In genomic region chr16:4113358-4114256, GRCh38 we compare ENCODE assay signal across 11 cellular contexts. TPM values are rescaled to one million over a fixed set of nuclear protein-coding genes. Genes with fewer than 3 reads are reported as not detected.
DNase-seq lines count a peak whose midpoint lies in the region; ATAC-seq and TF ChIP-seq lines count a peak whose summit lies in the region.
"Had no signal": no experiment of that assay in that cellular context is flagged by ENCODE, and none has a peak within 500 bp of the region (broad histone marks: within the 10 kb centered on the region; RNA-seq: fewer than 3 reads in every experiment).

No MANE protein-coding gene starts in this region.

- H3K27ac ChIP-seq in GM23338 (ENCODE audit: low read depth) = no peak overlapping the region
- H3K27ac ChIP-seq in Panc1 (ENCODE audit: low read length) = peak overlapping the region; percentile 94
- H3K27ac ChIP-seq in psoas muscle = peak overlapping the region; percentile 86
- H3K27ac ChIP-seq in testis = peak overlapping the region in 1 of 2 donors; percentile 0

- no peak overlapping the region for H3K27ac Mint-ChIP-seq in GM23338

- peaks cover 3% of the 10 kb centered on the region for H3K79me2 ChIP-seq in GM23338 (replicated peaks; ENCODE audit: insufficient read depth)

- CTCF ChIA-PET in Panc1 (lab: Charles Lee) = interaction anchor here (0.5 to 0.7 kb wide), 2 partner anchors 62 to 141 kb away, joined by 5 read pairs; no protein-coding TSS in a partner anchor

- 0 out of 2 replicates have a peak, but pooled peaks cover 5% of the 10 kb centered on the region for H3F3A ChIP-seq in GM23338 (replicated peaks; ENCODE audit: low read depth)

- peaks cover 22% of the 10 kb centered on the region; the same call in 1 of the 2 replicates for H3K4me1 ChIP-seq in GM23338 (ENCODE audit: insufficient read depth)
- H3K4me1 ChIP-seq in Panc1 (ENCODE audit: control insufficient read depth, insufficient read depth, low read length) = peaks cover 37% of the 10 kb centered on the region
- peaks cover 51% of the 10 kb centered on the region for H3K4me1 ChIP-seq in psoas muscle
- peaks cover 21% of the 10 kb centered on the region for H3K4me1 ChIP-seq in testis

- H2AFZ ChIP-seq in GM23338 = no peak overlapping the region

- no peaks in the 10 kb centered on the region for H3K9me2 ChIP-seq in GM23338 (ENCODE audit: insufficient read depth)

- TF ChIP-seq CTCF in GM23338 (conservative IDR thresholded peaks at IDR 0.05; ENCODE audit: low read depth in 2 of 2) (no peak), Panc1 (IDR thresholded peaks at IDR 0.05) (no peak), fibroblast of the aortic adventitia (IDR thresholded peaks at IDR 0.05; ENCODE audit: insufficient read depth, low read length) (no peak), psoas muscle (IDR thresholded peaks at IDR 0.05) (no peak), testis (IDR thresholded peaks at IDR 0.05) (no peak), GM10266 (IDR thresholded peaks at IDR 0.05; ENCODE audit: control insufficient read depth, insufficient read depth, low read depth, missing control alignments) (no peak)

- no peaks in the 10 kb centered on the region; the same call in 2 of the 3 replicates for H3K36me3 Mint-ChIP-seq in GM23338 (ENCODE audit: low read depth)

- POLR2A ChIA-PET in Panc1 (lab: Charles Lee) = no interaction called here

- H3K27me3 ChIP-seq in GM23338 (ENCODE audit: insufficient read depth) (peaks cover 31% of the 10 kb centered on the region), Panc1 (ENCODE audit: control insufficient read depth, insufficient read depth, low read length) (no peaks in the 10 kb centered on the region), psoas muscle (ENCODE audit: insufficient read depth in 3 of 3, low read length in 2 of 3) (no peaks in the 10 kb centered on the region), testis (no peaks in the 10 kb centered on the region)

- H3K4me2 ChIP-seq in GM23338 = peak overlapping the region; percentile 89

- no peaks in the 10 kb centered on the region; the same call in 2 of the 3 replicates for H3K9me3 Mint-ChIP-seq in GM23338

- intact Hi-C loops in Panc1 (cut with micrococcal nuclease; ENCODE audit: unreplicated experiment) (loop anchor here (5.0 kb wide), 1 partner anchor 139 kb away; no protein-coding TSS in a partner anchor), psoas muscle (cut with DNase I) (loop anchor here (5.0 kb wide), 2 partner anchors 131 to 139 kb away; no protein-coding TSS in a partner anchor), testis (cut with DNase I; ENCODE audit: low total_unique reads) (loop anchor here (10.0 kb wide), 1 partner anchor 141 kb away; no protein-coding TSS in a partner anchor)

- H3K4me3 ChIP-seq in GM23338 (peak overlapping the region; percentile 75; the same call in 1 of the 2 replicates), Panc1 (ENCODE audit: low read depth in 2 of 2, low read length in 2 of 2) (peak overlapping the region; percentile 50 to 61), fibroblast of the aortic adventitia (ENCODE audit: low read depth, low read length) (peak overlapping the region; percentile 79), psoas muscle (peak overlapping the region; percentile 83), testis (peak overlapping the region in 1 of 2 donors; percentile 12)

- in situ Hi-C loops in Panc1 (cut with HindIII; ENCODE audit: low pct_unique_long_range_greater_than_20kb, low sequenced_read_pairs) = no loop called here

- TF ChIP-seq POLR2A in testis (IDR thresholded peaks at IDR 0.05) = no peak

- H3K36me3 ChIP-seq in GM23338 (ENCODE audit: insufficient read depth) = no peaks in the 10 kb centered on the region
- no peaks in the 10 kb centered on the region for H3K36me3 ChIP-seq in Panc1 (ENCODE audit: control insufficient read depth, insufficient read depth, low read length)
- peaks cover 0 to 3% of the 10 kb centered on the region in 2 donors for H3K36me3 ChIP-seq in psoas muscle (ENCODE audit: insufficient read depth in 1 of 2, low read depth in 1 of 2)
- no peaks in the 10 kb centered on the region for H3K36me3 ChIP-seq in testis (ENCODE audit: low read depth, missing control alignments)

- 36 to 59% (median 40%) methylated on average over 34 of the region's 34 CpGs for WGBS in psoas muscle, 3 donors
- WGBS in testis, 2 donors = 58 to 68% methylated on average over 32 to 34 of the region's 34 CpGs

- H3K9me3 ChIP-seq in Panc1 (ENCODE audit: control insufficient read depth, insufficient read depth, low read depth, low read length) (no peaks in the 10 kb centered on the region), psoas muscle (no peaks in the 10 kb centered on the region), testis (no peaks in the 10 kb centered on the region)

- BruUV-seq in Panc1 (replicated peaks; lab: Mats Ljungman, UMichigan) = no TSS peak

- ATAC-seq in GM23338 = no peak
- no peak for ATAC-seq in Panc1
- ATAC-seq in psoas muscle = peak in 1 of 4 donors; percentile 15

- peaks cover 33% of the 10 kb centered on the region for H3K4me1 Mint-ChIP-seq in GM23338

- peak overlapping the region; percentile 73; the same call in 2 of the 3 replicates for H3K4me3 Mint-ChIP-seq in GM23338

- no peak for DNase-seq in GM23338 (ENCODE audit: low spot score)
- DNase-seq in Panc1 (ENCODE audit: low read depth, low spot score) = no peak
- peak; percentile 32 for DNase-seq in fibroblast of the aortic adventitia (ENCODE audit: low read depth)
- DNase-seq in psoas muscle = peak in 1 of 2 donors; percentile 25
- DNase-seq in activated effector memory CD4-positive, alpha-beta T cell treated with anti-CD3 and anti-CD28 coated beads, Interleukin-2, amount 50 U/mL, for 16 hours = no peak
- DNase-seq in testis = no peak
- no peak for DNase-seq in GM10266 (ENCODE audit: extremely low spot score)
- DNase-seq in NCI-H69 (lab: John Stamatoyannopoulos, UW) = no peak
- DNase-seq: activated CD8-positive, alpha-beta memory T cell treated with anti-CD3 and anti-CD28 coated beads for 24 hours; NCI-H345; stimulated activated CD4-positive, alpha-beta T cell treated with anti-CD3 and anti-CD28 coated beads, Interleukin-15, amount 100 ng/mL, for 24 hours had no signal

- H4K20me1 ChIP-seq in GM23338 (replicated peaks; ENCODE audit: insufficient read depth) = 0 out of 2 replicates have a peak, but pooled peaks cover 5% of the 10 kb centered on the region

- H3K27me3 Mint-ChIP-seq in GM23338 (ENCODE audit: insufficient read depth, low read depth, poor library complexity) = peaks cover 8% of the 10 kb centered on the region

TF ChIP-seq in GM23338, 12 proteins besides CTCF, POLR2A, EP300 and RAD21 (continues in another document):
- no peak for TF ChIP-seq EZH2phosphoT487 (IDR thresholded peaks at IDR 0.05; ENCODE audit: unreplicated experiment)
- TF ChIP-seq ZNF114 (CRISPR knock-in tag; IDR thresholded peaks at IDR 0.05) = no peak
- TF ChIP-seq EZH2 (IDR thresholded peaks at IDR 0.05; ENCODE audit: low read depth, unreplicated experiment) = no peak
- no peak for TF ChIP-seq ZNF331 (CRISPR knock-in tag; IDR thresholded peaks at IDR 0.05; ENCODE audit: low read depth)
- no peak for TF ChIP-seq STAT1 (IDR thresholded peaks at IDR 0.05; ENCODE audit: unreplicated experiment)
- TF ChIP-seq REST (IDR thresholded peaks at IDR 0.05; ENCODE audit: unreplicated experiment) = no peak

RNA-seq across cellular contexts. Expression of gene ADCY9, which starts 2.6 kb away (rescaled TPM):
- total RNA-seq in GM23338 (2014; rRNA removed; shearing (Covaris generic)) = 18.3 and 21.0 TPM in 2 replicates
- 1.8 and 2.2 TPM in 2 replicates for polyA plus RNA-seq in GM23338 (2016; fragmentation: Nextera tagmentation; extraction: Ambion mirVana)
- total RNA-seq in Panc1 (2021; ENCODE audit: unreplicated experiment) = 29.8 TPM
- 23.2 TPM for polyA plus RNA-seq in Panc1 (2012; ENCODE audit: insufficient read length)
- total RNA-seq in fibroblast of the aortic adventitia (ENCODE audit: low replicate concordance) = 11.2 and 23.6 TPM in 2 replicates
- total RNA-seq in psoas muscle = 10 to 100 TPM; 43.6 to 77.8 (median 51.9) TPM
- polyA plus RNA-seq in psoas muscle = 100 to 1,000 TPM in 1 of 3 donors, 10 to 100 TPM in 1, 1 to 10 TPM in 1; 9.0 to 134 (median 32.8) TPM
- 10 to 100 TPM; 52.8 to 77.2 TPM for total RNA-seq in testis
- 19.0 TPM for polyA plus RNA-seq in testis (ENCODE audit: insufficient read depth, low read depth, low replicate concordance)
